1 cellular context compared by ENCODE assay signal in the genomic region with DNA sequence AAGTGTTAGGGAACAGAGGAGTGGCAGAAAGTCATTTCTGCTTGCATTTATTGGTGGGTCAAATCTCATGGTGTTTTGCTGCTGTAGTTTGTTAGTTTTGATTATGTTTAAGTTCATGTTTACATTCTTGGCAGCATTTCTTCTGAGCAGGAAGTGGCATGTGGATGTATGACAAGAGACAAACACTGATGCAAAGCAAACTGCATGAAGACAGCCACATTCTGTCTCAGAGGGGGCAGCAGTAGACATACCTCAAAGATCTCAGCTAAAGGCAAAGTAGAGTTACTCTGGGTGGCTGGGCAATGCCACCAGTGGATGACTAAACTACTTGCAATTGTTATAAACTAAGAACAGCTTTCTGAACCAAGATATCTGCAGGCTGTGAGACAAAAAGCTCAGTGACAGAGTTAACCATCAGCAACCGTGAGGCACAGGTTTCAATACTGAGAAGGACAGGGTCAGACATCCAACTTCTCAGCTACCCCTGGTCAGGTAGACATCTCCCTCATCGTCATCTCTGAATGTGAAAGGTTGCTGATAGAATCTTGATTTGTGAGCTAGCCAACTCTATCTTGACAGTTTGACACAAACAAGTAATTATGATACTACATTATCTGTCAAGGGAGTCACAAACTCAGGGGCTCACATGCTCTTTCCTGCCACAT.
TF ChIP-seq lines count a peak whose summit lies in the region.

No MANE protein-coding gene starts in this region.

TF ChIP-seq in GM23338, 12 proteins besides CTCF, POLR2A, EP300 and RAD21 (continued from another document):
- TF ChIP-seq, protein P1, sequence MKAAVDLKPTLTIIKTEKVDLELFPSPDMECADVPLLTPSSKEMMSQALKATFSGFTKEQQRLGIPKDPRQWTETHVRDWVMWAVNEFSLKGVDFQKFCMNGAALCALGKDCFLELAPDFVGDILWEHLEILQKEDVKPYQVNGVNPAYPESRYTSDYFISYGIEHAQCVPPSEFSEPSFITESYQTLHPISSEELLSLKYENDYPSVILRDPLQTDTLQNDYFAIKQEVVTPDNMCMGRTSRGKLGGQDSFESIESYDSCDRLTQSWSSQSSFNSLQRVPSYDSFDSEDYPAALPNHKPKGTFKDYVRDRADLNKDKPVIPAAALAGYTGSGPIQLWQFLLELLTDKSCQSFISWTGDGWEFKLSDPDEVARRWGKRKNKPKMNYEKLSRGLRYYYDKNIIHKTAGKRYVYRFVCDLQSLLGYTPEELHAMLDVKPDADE (IDR thresholded peaks at IDR 0.05) = no peak
TF ChIP-seq in GM23338: peak in this region for 0.
